ENCODE assay signal across 8 cellular contexts in the genomic region with DNA sequence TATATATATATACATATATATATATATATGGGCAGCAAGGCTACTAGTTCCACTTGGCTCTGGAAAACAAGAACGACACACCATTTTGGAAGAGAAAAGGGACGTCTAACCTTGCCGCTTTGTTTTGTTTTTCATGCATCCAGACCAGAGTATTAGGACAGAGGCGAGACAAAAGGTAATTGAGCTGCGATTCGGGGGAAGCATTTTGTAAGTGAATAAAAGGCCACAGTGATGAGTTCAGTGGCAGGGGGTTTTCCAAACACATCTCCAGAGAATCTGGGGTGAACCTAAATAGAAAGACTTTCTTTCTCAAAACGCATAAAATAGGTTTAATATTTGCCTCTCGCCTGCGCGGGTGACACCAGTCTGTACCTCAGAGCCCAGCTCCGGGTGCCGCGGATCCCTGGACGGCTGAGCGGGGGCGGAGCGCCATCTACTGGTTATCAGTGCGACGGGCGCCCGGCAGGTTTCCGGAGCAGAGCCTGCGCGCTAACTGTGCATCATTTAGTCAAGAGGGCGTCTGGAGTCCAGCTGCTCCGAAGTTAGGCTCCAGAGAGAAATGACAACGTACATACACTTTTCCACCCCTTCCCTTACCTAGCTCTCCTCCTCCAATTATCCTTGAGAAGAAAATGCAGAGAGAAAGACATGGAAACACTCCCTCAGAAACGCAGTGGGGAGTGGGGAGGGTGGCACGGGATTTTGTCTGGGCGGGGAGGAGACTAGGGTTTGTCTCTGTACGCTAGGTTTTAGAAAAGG.
DNase-seq lines count a peak whose midpoint lies in the region; ATAC-seq and TF ChIP-seq lines count a peak whose summit lies in the region.

No MANE protein-coding gene starts in this region.

- in situ Hi-C loops in HAP-1 (cut with MboI; ENCODE audit: low sequenced_read_pairs), result loop anchor here (25.0 kb wide), 1 partner anchor 1457 kb away; no protein-coding TSS in a partner anchor

- peak; percentile 72 for DNase-seq in GM06990 (ENCODE audit: extremely low read depth, insufficient read length)
- DNase-seq in HAP-1 (ENCODE audit: low spot score in 2 of 2), result peak; percentile 65 to 90
- DNase-seq in M059J (ENCODE audit: low read depth), result peak; percentile 59
- DNase-seq in SKM-1 treated with dmso at 0.1 percent for 144 hours (lab: John Stamatoyannopoulos, UW; ENCODE audit: unreplicated experiment), result peak; percentile 59
- peak; percentile 68 to 91 for DNase-seq in activated naive CD4-positive, alpha-beta T cell treated with anti-CD3 and anti-CD28 coated beads, Interleukin-2, amount 50 U/mL, for 72 hours (ENCODE audit: low spot score in 2 of 2)
- peak; percentile 88 for DNase-seq in Right ventricle myocardium inferior (ENCODE audit: missing footprints)
- DNase-seq in posterior cingulate gyrus, result peak; percentile 74 to 98 (median 90)
- DNase-seq in upper lobe of right lung, result peak; percentile 89

- no peak overlapping the region for H3K27ac Mint-ChIP-seq in activated naive CD4-positive, alpha-beta T cell treated with anti-CD3 and anti-CD28 coated beads, Interleukin-2, amount 50 U/mL, for 72 hours

- H3K9me3 ChIP-seq in HAP-1 (no peaks in the 10 kb centered on the region), upper lobe of right lung (no peaks in the 10 kb centered on the region)

- peak; percentile 98 to 99 for ATAC-seq in activated naive CD4-positive, alpha-beta T cell treated with anti-CD3 and anti-CD28 coated beads, Interleukin-2, amount 50 U/mL, for 72 hours
- ATAC-seq in Right ventricle myocardium inferior, result peak; percentile 92
- ATAC-seq in upper lobe of right lung, result peak; percentile 97

- TF ChIP-seq CTCF in GM06990 (IDR thresholded peaks at IDR 0.05; ENCODE audit: insufficient read depth, low read length, poor library complexity, severe bottlenecking) (peak; percentile 98), upper lobe of right lung (IDR thresholded peaks at IDR 0.05) (peak; percentile 94)

- no peaks in the 10 kb centered on the region for H3K36me3 ChIP-seq in GM06990 (ENCODE audit: control insufficient read depth, insufficient read depth, low read length)
- H3K36me3 ChIP-seq in HAP-1 (replicated peaks), result no peaks in the 10 kb centered on the region
- no peaks in the 10 kb centered on the region for H3K36me3 ChIP-seq in upper lobe of right lung

- intact Hi-C loops in Right ventricle myocardium inferior (cut with DNase I), result loop anchor here (5.0 to 10.0 kb wide), 2 partner anchors 642 to 1385 kb away; no protein-coding TSS in a partner anchor
- intact Hi-C loops in posterior cingulate gyrus (cut with DNase I), result loop anchor here (1.0 to 10.0 kb wide), 3 partner anchors 645 to 1465 kb away; no protein-coding TSS in a partner anchor
- intact Hi-C loops in upper lobe of right lung (cut with DNase I), result no loop called here

- no peaks in the 10 kb centered on the region; the same call in 1 of the 2 replicates for H3K27me3 ChIP-seq in GM06990 (replicated peaks; ENCODE audit: control insufficient read depth, insufficient read depth, low read length)
- H3K27me3 ChIP-seq in HAP-1 (ENCODE audit: low read depth), result peaks cover 5% of the 10 kb centered on the region; the same call in 1 of the 2 replicates
- H3K27me3 ChIP-seq in upper lobe of right lung, result peaks cover 6% of the 10 kb centered on the region

- H3K4me3 ChIP-seq in GM06990 (replicated peaks; ENCODE audit: low read depth, low read length), result no peak overlapping the region
- peak overlapping the region; percentile 5; the same call in 1 of the 2 replicates for H3K4me3 ChIP-seq in HAP-1
- H3K4me3 ChIP-seq in upper lobe of right lung, result no peak overlapping the region

- H3K9me3 Mint-ChIP-seq in activated naive CD4-positive, alpha-beta T cell treated with anti-CD3 and anti-CD28 coated beads, Interleukin-2, amount 50 U/mL, for 72 hours, result no peaks in the 10 kb centered on the region

- H3K27ac ChIP-seq in upper lobe of right lung, result no peak overlapping the region

- no peaks in the 10 kb centered on the region for H3K4me1 ChIP-seq in HAP-1
- peaks cover 5% of the 10 kb centered on the region for H3K4me1 ChIP-seq in upper lobe of right lung

- H3K36me3 Mint-ChIP-seq in activated naive CD4-positive, alpha-beta T cell treated with anti-CD3 and anti-CD28 coated beads, Interleukin-2, amount 50 U/mL, for 72 hours, result no peaks in the 10 kb centered on the region
